Comparison of ENCODE assay signal across 14 cellular contexts in the genomic region with DNA sequence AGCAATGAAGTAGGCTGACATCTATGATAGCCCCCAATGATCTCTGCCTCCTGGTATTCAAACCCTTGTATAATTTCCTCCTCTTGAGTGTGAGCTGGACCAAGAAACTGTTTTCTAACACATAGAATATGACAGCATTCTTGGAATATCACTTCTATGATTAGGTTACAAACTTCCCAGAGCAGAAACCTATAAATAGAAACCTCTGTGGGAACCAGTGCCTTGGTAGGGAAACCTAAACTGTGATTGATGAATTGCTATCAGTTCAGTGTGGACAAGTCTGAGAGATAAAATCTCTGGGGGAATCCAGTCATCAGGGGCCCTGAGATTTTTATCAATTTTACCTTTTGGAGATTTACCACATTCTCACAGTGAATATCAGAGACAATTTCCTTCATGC.
DNase-seq lines count a peak whose midpoint lies in the region; ATAC-seq and TF ChIP-seq lines count a peak whose summit lies in the region.
"Had no signal": no experiment of that assay in that cellular context is flagged by ENCODE, and none has a peak within 500 bp of the region (broad histone marks: within the 10 kb centered on the region; RNA-seq: fewer than 3 reads in every experiment).

No MANE protein-coding gene starts in this region.

- TF ChIP-seq CTCF in heart right ventricle (IDR thresholded peaks at IDR 0.05) (no peak), left ventricle myocardium inferior (IDR thresholded peaks at IDR 0.05; ENCODE audit: borderline replicate concordance) (no peak), astrocyte of the spinal cord (IDR thresholded peaks at IDR 0.05; ENCODE audit: low read depth, low read length) (no peak), breast epithelium (IDR thresholded peaks at IDR 0.05) (no peak)

- ATAC-seq in heart right ventricle (peak in 5 of 8 donors; percentile 40 to 73 (median 59)), GM19467 (IDR thresholded peaks at IDR 0.05; ENCODE audit: unreplicated experiment) (no peak), HG03457 (IDR thresholded peaks at IDR 0.05; ENCODE audit: unreplicated experiment) (no peak)
- ATAC-seq: A549 had no signal

- TF ChIP-seq POLR2A in breast epithelium (IDR thresholded peaks at IDR 0.05) = no peak

- H3K27ac ChIP-seq in heart right ventricle = peak overlapping the region in 3 of 10 donors; percentile 15 to 31 (median 27)
- no peak overlapping the region for H3K27ac ChIP-seq in left ventricle myocardium inferior (replicated peaks)
- H3K27ac ChIP-seq in breast epithelium = no peak overlapping the region
- H3K27ac ChIP-seq: A549 had no signal

- no peak overlapping the region for H3K4me3 ChIP-seq in heart right ventricle
- no peak overlapping the region for H3K4me3 ChIP-seq in left ventricle myocardium inferior
- H3K4me3 ChIP-seq in astrocyte of the spinal cord (ENCODE audit: low read depth, low read length) = no peak overlapping the region
- H3K4me3 ChIP-seq in breast epithelium = no peak overlapping the region
- H3K4me3 ChIP-seq: A549 had no signal

- in situ Hi-C loops in astrocyte of the spinal cord (cut with HindIII; ENCODE audit: low sequenced_read_pairs) = no loop called here

- H3K36me3 ChIP-seq in heart right ventricle (no peaks in the 10 kb centered on the region), left ventricle myocardium inferior (no peaks in the 10 kb centered on the region), breast epithelium (no peaks in the 10 kb centered on the region)

- H3K27me3 ChIP-seq in heart right ventricle (no peaks in the 10 kb centered on the region), left ventricle myocardium inferior (ENCODE audit: low read depth) (no peaks in the 10 kb centered on the region), breast epithelium (no peaks in the 10 kb centered on the region)

- intact Hi-C loops in heart right ventricle (cut with DNase I) = no loop called here
- intact Hi-C loops in left ventricle myocardium inferior (cut with micrococcal nuclease) = no loop called here
- intact Hi-C loops in breast epithelium (cut with DNase I; ENCODE audit: low total_unique reads) = no loop called here

- H3K4me1 ChIP-seq in heart right ventricle (peaks cover 0 to 21% (median 8%) of the 10 kb centered on the region in 9 donors), left ventricle myocardium inferior (peaks cover 17% of the 10 kb centered on the region), breast epithelium (no peaks in the 10 kb centered on the region)
- H3K4me1 ChIP-seq: A549, Caco-2 had no signal

- H3K9me3 ChIP-seq in heart right ventricle (peaks cover 0 to 11% (median 0%) of the 10 kb centered on the region in 11 donors), left ventricle myocardium inferior (replicated peaks) (peaks cover 5% of the 10 kb centered on the region), breast epithelium (no peaks in the 10 kb centered on the region)
- H3K9me3 ChIP-seq: A549, Caco-2 had no signal

- no peak for DNase-seq in heart right ventricle
- DNase-seq in left ventricle myocardium inferior = no peak
- peak; percentile 39 for DNase-seq in astrocyte of the spinal cord (ENCODE audit: low read depth, low spot score)
- DNase-seq in kidney tubule cell (ENCODE audit: low spot score) = peak; percentile 77
- no peak for DNase-seq in effector CD4-positive, alpha-beta T cell
- no peak for DNase-seq in breast epithelium (ENCODE audit: low spot score in 2 of 2)
- DNase-seq: Caco-2; NCI-H146; NCI-H226; NCI-H526 treated with DMSO at 0.1 percent for 48 hours; NK-92 treated with Interleukin-12 subunit alpha and Interleukin-12 subunit beta, amount 100 ng/mL, for 24 hours had no signal

Comparison
In these comparisons a context has a peak if more than half of its experiments do, and no peak if none do; other contexts are left out.
1. ATAC-seq: peak in heart right ventricle (5 of 8); none in GM19467 (single experiment) and HG03457 (single experiment).
2. DNase-seq: peak in astrocyte of the spinal cord (single experiment) and kidney tubule cell (single experiment); none in heart right ventricle (0 of 2), left ventricle myocardium inferior (single experiment), effector CD4-positive, alpha-beta T cell (single experiment) and breast epithelium (0 of 2).